ENCODE assay signal across 10 cellular contexts in the genomic region with DNA sequence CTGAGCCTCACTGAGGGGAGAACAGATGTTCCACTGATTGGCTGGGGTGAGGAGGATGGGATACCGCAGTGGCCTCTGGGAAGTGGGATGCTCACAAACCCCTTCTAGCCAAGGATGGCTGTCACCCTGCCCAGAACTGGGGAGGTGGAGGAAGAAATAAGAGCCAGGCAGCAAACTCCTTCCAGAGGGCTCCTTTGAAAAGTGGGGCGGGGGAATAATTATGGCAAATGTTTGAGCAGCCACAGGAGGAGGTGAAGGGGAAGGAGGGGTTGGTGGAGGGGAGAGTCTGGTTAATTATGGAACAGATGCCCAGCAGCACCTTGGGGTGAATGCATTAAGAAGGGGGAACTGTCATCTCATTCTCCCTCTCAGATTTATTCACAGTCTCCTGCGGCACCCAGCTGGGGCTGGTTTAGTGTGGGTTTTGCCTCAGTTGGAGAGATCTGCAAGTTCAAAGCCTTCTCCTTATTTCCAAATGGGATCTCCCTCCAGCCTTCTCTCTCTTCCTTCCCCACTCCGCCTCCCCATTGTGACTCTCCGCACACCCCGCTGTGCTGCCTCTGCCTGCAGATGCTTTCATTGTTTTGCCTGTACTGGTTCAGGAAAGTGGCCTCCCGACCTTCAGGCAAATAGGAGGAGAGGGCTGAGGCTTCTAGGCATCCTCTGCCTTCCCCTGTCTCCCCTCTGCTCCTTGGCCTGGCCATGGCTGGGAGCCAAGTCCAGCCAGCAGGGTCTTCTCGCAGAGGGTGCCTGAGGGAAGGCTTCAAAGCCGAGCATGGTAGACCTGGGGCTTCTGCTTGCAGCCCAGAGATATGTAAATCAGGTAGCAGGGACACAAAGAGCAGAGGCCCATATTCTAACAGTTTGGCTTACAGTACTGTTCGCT.
A peak's percentile ranks its signal among the peaks of the same experiment; 100 is the strongest.
DNase-seq lines count a peak whose midpoint lies in the region; ATAC-seq and TF ChIP-seq lines count a peak whose summit lies in the region.
"Had no signal": no experiment of that assay in that cellular context is flagged by ENCODE, and none has a peak within 500 bp of the region (broad histone marks: within the 10 kb centered on the region; RNA-seq: fewer than 3 reads in every experiment).

No MANE protein-coding gene starts in this region.

- no peaks in the 10 kb centered on the region for H3K4me1 Mint-ChIP-seq in stimulated activated naive CD8-positive, alpha-beta T cell treated with anti-CD3 and anti-CD28 coated beads, Interleukin-15, amount 100 ng/mL, for 72 hours

- H3K9me3 Mint-ChIP-seq in stimulated activated naive CD8-positive, alpha-beta T cell treated with anti-CD3 and anti-CD28 coated beads, Interleukin-15, amount 100 ng/mL, for 72 hours = no peaks in the 10 kb centered on the region
- H3K9me3 Mint-ChIP-seq: activated T-helper 1 cell treated with anti-CD3 and anti-CD28 coated beads, Interleukin-12 subunit alpha, Interleukin-12 subunit beta, Interleukin-2, Interleukin-4 antibody, amounts not matched to agents 30 ng/mL and 10 ng/mL and 1 ng/mL, durations not matched to agents 14 hours and 24 hours and 36 hours had no signal

- TF ChIP-seq CTCF in BE2C (IDR thresholded peaks at IDR 0.05; ENCODE audit: low read depth, low read length) = no peak

- H3K4me1 ChIP-seq in aorta (ENCODE audit: control insufficient read depth in 1 of 2, insufficient read depth in 2 of 2, low read length in 2 of 2) (no peaks in the 10 kb centered on the region), BE2C (no peaks in the 10 kb centered on the region)

- 34 to 39% methylated on average over 10 of the region's 10 CpGs for WGBS in aorta, 2 donors

- H3K36me3 ChIP-seq in aorta (ENCODE audit: control insufficient read depth in 1 of 2, insufficient read depth in 2 of 2, low read length in 1 of 2) (no peaks in the 10 kb centered on the region), BE2C (no peaks in the 10 kb centered on the region)

- H3K9me3 ChIP-seq in aorta (ENCODE audit: control insufficient read depth, low read length) (no peaks in the 10 kb centered on the region), BE2C (no peaks in the 10 kb centered on the region)

- no peak overlapping the region for H3K27ac ChIP-seq in aorta (ENCODE audit: low read depth in 1 of 2, low read length in 2 of 2)
- H3K27ac ChIP-seq: 22Rv1 had no signal

- peaks cover 0 to 2% of the 10 kb centered on the region in 2 donors for H3K27me3 ChIP-seq in aorta (ENCODE audit: control insufficient read depth in 1 of 2, insufficient read depth in 2 of 2, low read length in 1 of 2)
- H3K27me3 ChIP-seq in BE2C = no peaks in the 10 kb centered on the region

- intact Hi-C loops in aorta (cut with DNase I) = no loop called here

- H3K4me3 ChIP-seq in aorta (ENCODE audit: low read length in 2 of 2) = no peak overlapping the region
- no peak overlapping the region for H3K4me3 ChIP-seq in BE2C (ENCODE audit: low read depth, low read length)

- DNase-seq in NCI-H748 (lab: John Stamatoyannopoulos, UW; ENCODE audit: unreplicated experiment) (peak; percentile 54), NCI-H748 treated with DMSO at 0.1 percent for 48 hours (lab: John Stamatoyannopoulos, UW) (no peak), NCI-H2107 (lab: John Stamatoyannopoulos, UW) (peak; percentile 55), aorta (no peak), BE2C (no peak), hippocampal formation (lab: John Stamatoyannopoulos, UW) (no peak)
- DNase-seq in stimulated activated naive CD8-positive, alpha-beta T cell treated with anti-CD3 and anti-CD28 coated beads, Interleukin-15, amount 100 ng/mL, for 72 hours = no peak

- H3K27ac Mint-ChIP-seq in stimulated activated naive CD8-positive, alpha-beta T cell treated with anti-CD3 and anti-CD28 coated beads, Interleukin-15, amount 100 ng/mL, for 72 hours = no peak overlapping the region
- H3K27ac Mint-ChIP-seq: activated T-helper 1 cell treated with anti-CD3 and anti-CD28 coated beads, Interleukin-12 subunit alpha, Interleukin-12 subunit beta, Interleukin-2, Interleukin-4 antibody, amounts not matched to agents 30 ng/mL and 10 ng/mL and 1 ng/mL, durations not matched to agents 14 hours and 24 hours and 36 hours had no signal

- H3K4me3 Mint-ChIP-seq in stimulated activated naive CD8-positive, alpha-beta T cell treated with anti-CD3 and anti-CD28 coated beads, Interleukin-15, amount 100 ng/mL, for 72 hours = no peak overlapping the region
- H3K4me3 Mint-ChIP-seq: activated T-helper 1 cell treated with anti-CD3 and anti-CD28 coated beads, Interleukin-12 subunit alpha, Interleukin-12 subunit beta, Interleukin-2, Interleukin-4 antibody, amounts not matched to agents 30 ng/mL and 10 ng/mL and 1 ng/mL, durations not matched to agents 14 hours and 24 hours and 36 hours had no signal

- ATAC-seq in HG02884 (IDR thresholded peaks at IDR 0.05; ENCODE audit: unreplicated experiment) = peak; percentile 69
- peak; percentile 8 for ATAC-seq in aorta (ENCODE audit: low FRiP score)
- no peak for ATAC-seq in stimulated activated naive CD8-positive, alpha-beta T cell treated with anti-CD3 and anti-CD28 coated beads, Interleukin-15, amount 100 ng/mL, for 72 hours

- H3K27me3 Mint-ChIP-seq in stimulated activated naive CD8-positive, alpha-beta T cell treated with anti-CD3 and anti-CD28 coated beads, Interleukin-15, amount 100 ng/mL, for 72 hours = peaks cover 29% of the 10 kb centered on the region

Comparison
In these comparisons a context has a peak if more than half of its experiments do, and no peak if none do; other contexts are left out.
1. DNase-seq: peak in NCI-H748 (single experiment) and NCI-H2107 (single experiment); none in NCI-H748 treated with DMSO at 0.1 percent for 48 hours (single experiment), aorta (0 of 2), BE2C (single experiment), stimulated activated naive CD8-positive, alpha-beta T cell treated with anti-CD3 and anti-CD28 coated beads, Interleukin-15, amount 100 ng/mL, for 72 hours (0 of 2) and hippocampal formation (0 of 2).